7 cellular contexts compared by ENCODE assay signal in the genomic region with DNA sequence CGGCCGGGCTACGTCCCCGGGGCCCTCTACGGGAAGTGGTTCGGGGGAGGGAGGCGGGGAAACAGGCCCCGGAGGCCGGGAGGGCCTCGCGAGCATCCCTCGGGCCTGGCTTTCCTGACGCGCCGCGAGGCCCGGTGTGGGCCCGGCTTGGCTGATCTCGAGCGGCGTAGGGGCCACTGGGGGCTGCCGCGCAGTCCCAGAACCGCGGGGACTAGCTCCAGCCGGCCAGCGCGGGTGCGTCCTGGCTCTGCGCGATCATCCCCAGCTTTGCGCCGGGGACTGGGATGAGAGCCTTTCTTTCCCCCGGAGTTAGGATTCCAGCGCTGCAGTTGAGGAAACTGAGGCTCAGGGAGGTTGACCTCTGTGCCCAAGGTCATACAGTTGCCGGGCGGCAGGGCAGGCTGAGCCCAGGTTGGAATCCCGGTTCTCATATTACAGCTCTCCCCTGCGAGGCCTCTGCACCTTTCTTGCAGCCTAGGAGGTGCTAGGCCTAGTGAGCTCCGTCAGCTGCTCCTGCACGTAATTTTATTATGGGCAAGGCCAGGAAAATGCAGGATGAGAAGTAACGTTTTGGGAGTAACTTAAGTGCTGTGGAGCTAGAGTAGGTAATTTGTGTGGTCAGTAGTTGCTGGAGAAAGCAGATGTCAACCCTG. TPM values are rescaled to one million over a fixed set of nuclear protein-coding genes. Genes with fewer than 3 reads are reported as not detected.
DNase-seq lines count a peak whose midpoint lies in the region; ATAC-seq and TF ChIP-seq lines count a peak whose summit lies in the region.

No MANE protein-coding gene starts in this region.

- ATAC-seq in GM18505 (IDR thresholded peaks at IDR 0.05; ENCODE audit: unreplicated experiment) (peak; percentile 3), HG03139 (IDR thresholded peaks at IDR 0.05; ENCODE audit: unreplicated experiment) (no peak), HG03045 (IDR thresholded peaks at IDR 0.05; ENCODE audit: unreplicated experiment) (no peak)
- ATAC-seq in naive thymus-derived CD8-positive, alpha-beta T cell, result peak; percentile 46 to 49

- H3K4me1 Mint-ChIP-seq in naive thymus-derived CD8-positive, alpha-beta T cell, result peaks cover 46 to 75% (median 68%) of the 10 kb centered on the region in 4 donors

- H3K9me3 Mint-ChIP-seq in naive thymus-derived CD8-positive, alpha-beta T cell, result no peaks in the 10 kb centered on the region

- POLR2A ChIA-PET in naive thymus-derived CD8-positive, alpha-beta T cell (lab: Charles Lee), result interaction anchor here (0.7 to 3.0 kb wide), 5 partner anchors 10 to 45 kb away, joined by 3 to 16 read pairs (median 3); no protein-coding TSS in a partner anchor

- H3K27ac Mint-ChIP-seq in naive thymus-derived CD8-positive, alpha-beta T cell, result peak overlapping the region; percentile 86 to 96 (median 93)

- TF ChIP-seq POLR2A in GM18505 (IDR thresholded peaks at IDR 0.05; ENCODE audit: borderline replicate concordance, extremely low read depth, insufficient read depth, insufficient read length), result no peak

- H3K36me3 Mint-ChIP-seq in naive thymus-derived CD8-positive, alpha-beta T cell, result no peaks in the 10 kb centered on the region

- no peaks in the 10 kb centered on the region for H3K27me3 Mint-ChIP-seq in naive thymus-derived CD8-positive, alpha-beta T cell

- TF ChIP-seq CTCF in epithelial cell of proximal tubule (conservative IDR thresholded peaks at IDR 0.05; ENCODE audit: low read depth, low read length), result no peak

- peak overlapping the region; percentile 94 for H3K4me3 ChIP-seq in epithelial cell of proximal tubule (ENCODE audit: low read depth, low read length)

- DNase-seq in HK-2 (ENCODE audit: unreplicated experiment) (peak; percentile 35), SW480 (ENCODE audit: low spot score) (peak; percentile 61), epithelial cell of proximal tubule (ENCODE audit: low read depth) (no peak)
- peak in 4 of 10 donors; percentile 7 to 34 (median 31) for DNase-seq in naive thymus-derived CD8-positive, alpha-beta T cell

- H3K4me3 Mint-ChIP-seq in naive thymus-derived CD8-positive, alpha-beta T cell, result peak overlapping the region; percentile 85 to 96 (median 93)

RNA-seq across cellular contexts. Expression of a gene that starts 0.5 kb away (rescaled TPM):
- total RNA-seq in epithelial cell of proximal tubule, result 27.9 and 33.8 TPM in 2 replicates
- total RNA-seq in naive thymus-derived CD8-positive, alpha-beta T cell, result 10 to 100 TPM; 76.1 to 82.4 TPM
- polyA plus RNA-seq in naive thymus-derived CD8-positive, alpha-beta T cell, result 10 to 100 TPM; 15.7 to 27.5 (median 19.9) TPM

Comparison
In these comparisons a context has a peak if more than half of its experiments do, and no peak if none do; other contexts are left out.
1. ATAC-seq: peak in GM18505 (single experiment) and naive thymus-derived CD8-positive, alpha-beta T cell (2 of 2); none in HG03139 (single experiment) and HG03045 (single experiment).